ENCODE assay signal across 8 cellular contexts in the genomic region with DNA sequence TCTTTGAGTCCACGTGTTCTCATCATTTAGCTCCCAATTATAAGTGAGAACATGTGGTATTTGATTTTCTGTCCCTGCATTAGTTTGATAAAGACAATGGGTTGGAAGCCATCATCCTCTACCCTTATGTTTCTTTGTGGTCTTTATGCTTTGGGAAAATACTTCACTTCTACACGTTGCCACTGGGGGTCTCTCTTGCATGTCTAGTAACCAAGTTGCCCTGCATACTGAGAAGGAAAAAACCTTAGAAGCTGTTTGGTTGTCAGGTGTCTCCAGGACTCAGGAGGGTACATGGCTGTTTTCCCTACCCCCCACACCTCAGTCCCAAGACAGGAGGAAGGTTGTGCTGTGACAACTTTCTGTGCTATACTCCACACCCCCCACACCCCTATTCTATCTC.
DNase-seq lines count a peak whose midpoint lies in the region; ATAC-seq, FAIRE-seq and TF ChIP-seq lines count a peak whose summit lies in the region.
"Not testable (repeated sequence)": the region's sequence is repeated elsewhere in the genome, so short reads cannot be mapped to it uniquely, and the experiment has no call there.

No MANE protein-coding gene starts in this region.

- H3K9ac ChIP-seq in Karpas-422 (ENCODE audit: low read length); OCI-LY1 (ENCODE audit: low read length); GM12878 (ENCODE audit: control insufficient read depth, insufficient read depth, low read length): not testable (repeated sequence)

- not testable (repeated sequence) for H2AFZ ChIP-seq in Karpas-422 (ENCODE audit: low read length); OCI-LY1 (ENCODE audit: low read length); GM12878 (ENCODE audit: control insufficient read depth, low read depth, low read length)

- in situ Hi-C loops in GM12878 (cut with MboI): loop anchor here (25.0 kb wide), 1 partner anchor 342 kb away; a partner anchor contains a TSS

- H3K9me2 ChIP-seq in Karpas-422 (replicated peaks; ENCODE audit: insufficient read depth, low read length); OCI-LY1 (ENCODE audit: low read depth, low read length): not testable (repeated sequence)

- not testable (repeated sequence) for H3K27ac ChIP-seq in AG04450 (ENCODE audit: low read depth, low read length); Karpas-422 (ENCODE audit: low read length); OCI-LY1 (ENCODE audit: low read depth, low read length, poor library complexity, severe bottlenecking); GM12878 (ENCODE audit: control insufficient read depth, insufficient read depth); foreskin keratinocyte

- intact Hi-C loops in GM12878 (cut with micrococcal nuclease; ENCODE audit: unreplicated experiment): not testable (repeated sequence)

- H3K27me3 Mint-ChIP-seq in nephron progenitor cell (ENCODE audit: low read depth, poor library complexity): not testable (repeated sequence)

- peaks cover 26% of the 10 kb centered on the region for H3K9me3 Mint-ChIP-seq in nephron progenitor cell

- peak; percentile 19 for TF ChIP-seq CTCF in AG04450 (IDR thresholded peaks at IDR 0.05; ENCODE audit: low read depth, low read length)
- peak; percentile 30; the same call in 1 of the 2 replicates for TF ChIP-seq CTCF in OCI-LY1 (IDR thresholded peaks at IDR 0.05; ENCODE audit: low read length)
- TF ChIP-seq CTCF in GM12878 (IDR thresholded peaks at IDR 0.05 in 2 of 3, conservative IDR thresholded peaks at IDR 0.05 in 1 of 3; ENCODE audit: control insufficient read depth in 2 of 3, extremely low read depth in 1 of 3, insufficient read depth in 1 of 3, low read depth in 3 of 3, low read length in 3 of 3): peak; percentile 9 to 32 (median 14); a peak in 3 of 6 replicates
- TF ChIP-seq CTCF in foreskin keratinocyte (conservative IDR thresholded peaks at IDR 0.05): peak; percentile 48
- peak; percentile 22 for TF ChIP-seq CTCF in nephron progenitor cell (IDR thresholded peaks at IDR 0.05)

- not testable (repeated sequence) for H3K36me3 ChIP-seq in Karpas-422 (ENCODE audit: insufficient read depth, low read length); OCI-LY1 (ENCODE audit: insufficient read depth, low read length); GM12878 (ENCODE audit: control insufficient read depth in 2 of 2, insufficient read depth in 2 of 2, low read length in 1 of 2)

- not testable (repeated sequence) for TF ChIP-seq EP300 in GM12878 (IDR thresholded peaks at IDR 0.05; ENCODE audit: borderline replicate concordance in 1 of 2, control insufficient read depth in 1 of 2, low read depth in 2 of 2, low read length in 2 of 2)

- CTCF ChIA-PET in AG04450 (lab: Charles Lee); HEK293T (lab: Yijun Ruan, JAX): not testable (repeated sequence)
- CTCF ChIA-PET in GM12878 (lab: Yijun Ruan, JAX): interaction anchor here (1.2 kb wide), 1 partner anchor 329 kb away, joined by 7 read pairs; no protein-coding TSS in a partner anchor

- ATAC-seq in GM18502 (IDR thresholded peaks at IDR 0.05; ENCODE audit: poor library complexity, unreplicated experiment) (peak; percentile 48), GM12878 (peak; percentile 65), foreskin keratinocyte (peak; percentile 36)

- POLR2A ChIA-PET in AG04450 (lab: Yijun Ruan, JAX); HEK293T (lab: Yijun Ruan, JAX); GM12878 (lab: Charles Lee): not testable (repeated sequence)

- not testable (repeated sequence) for H3K4me1 ChIP-seq in Karpas-422 (ENCODE audit: low read length); OCI-LY1 (ENCODE audit: insufficient read depth, low read length, severe bottlenecking); GM12878 (ENCODE audit: control insufficient read depth, insufficient read depth, low read length); foreskin keratinocyte

- WGBS in GM12878 (ENCODE audit: insufficient coverage, insufficient replicate concordance, low lambda C conversion rate, missing lambda C conversion rate): 0% methylated on average over 2 of the region's 2 CpGs

- H3K79me2 ChIP-seq in Karpas-422 (ENCODE audit: low read length); OCI-LY1 (ENCODE audit: insufficient read depth, low read length); GM12878 (ENCODE audit: control insufficient read depth, insufficient read depth, low read length): not testable (repeated sequence)

- not testable (repeated sequence) for H3K4me2 ChIP-seq in Karpas-422 (ENCODE audit: low read depth, low read length, poor library complexity, severe bottlenecking); OCI-LY1 (ENCODE audit: low read length); GM12878 (ENCODE audit: control insufficient read depth, insufficient read depth)

- H3K36me3 Mint-ChIP-seq in nephron progenitor cell (ENCODE audit: low read depth): not testable (repeated sequence)

- SMC1A ChIA-PET in GM12878 (lab: Charles Lee; ENCODE audit: uncharacterized antibody, unreplicated experiment): interaction anchor here (1.1 kb wide), 1 partner anchor 329 kb away, joined by 3 read pairs; no protein-coding TSS in a partner anchor

- not testable (repeated sequence) for DNase-seq in AG04450 (ENCODE audit: low read depth, low spot score); GM12878 (ENCODE audit: low read depth, low spot score); foreskin keratinocyte; nephron progenitor cell
- DNase-seq in HEK293T (ENCODE audit: extremely low spot score) (peak; percentile 14), Karpas-422 (peak; percentile 59)

- FAIRE-seq in GM12878 (lab: Jason Lieb, UNC): peak; percentile 82

- RAD21 ChIA-PET in GM12878 (lab: Charles Lee; ENCODE audit: unreplicated experiment): interaction anchor here (0.9 kb wide), 1 partner anchor 329 kb away, joined by 3 read pairs; no protein-coding TSS in a partner anchor

- not testable (repeated sequence) for TF ChIP-seq POLR2A in GM12878 (IDR thresholded peaks at IDR 0.05; ENCODE audit: low read depth, low read length)

- not testable (repeated sequence) for BruUV-seq in GM12878 (replicated peaks; lab: Mats Ljungman, UMichigan)

- not testable (repeated sequence) for H3K4me3 ChIP-seq in AG04450 (ENCODE audit: low read depth, low read length); Karpas-422 (ENCODE audit: low read length); OCI-LY1 (ENCODE audit: low read depth, low read length, poor library complexity, severe bottlenecking); GM12878

- not testable (repeated sequence) for H3K4me1 Mint-ChIP-seq in nephron progenitor cell

- not testable (repeated sequence) for H3K27ac Mint-ChIP-seq in nephron progenitor cell

- not testable (repeated sequence) for H3K9me3 ChIP-seq in AG04450 (ENCODE audit: control insufficient read depth, insufficient read depth, low read length); Karpas-422 (ENCODE audit: low read length); OCI-LY1 (ENCODE audit: low read length); GM12878 (replicated peaks; ENCODE audit: control insufficient read depth, insufficient read depth, low read length)

- not testable (repeated sequence) for H3F3A ChIP-seq in OCI-LY1 (ENCODE audit: insufficient read depth, low read length)

- H3K4me3 Mint-ChIP-seq in nephron progenitor cell: not testable (repeated sequence)

- not testable (repeated sequence) for H4K20me1 ChIP-seq in Karpas-422 (ENCODE audit: insufficient read depth, low read depth, low read length); OCI-LY1 (ENCODE audit: insufficient read depth, low read length); GM12878 (ENCODE audit: control insufficient read depth, insufficient read depth)

- TF ChIP-seq RAD21 in GM12878 (IDR thresholded peaks at IDR 0.05; ENCODE audit: insufficient read depth, low read depth, low read length): peak; percentile 15; the same call in 1 of the 2 replicates

- H3K27me3 ChIP-seq in AG04450 (ENCODE audit: control insufficient read depth, insufficient read depth, low read length); Karpas-422 (ENCODE audit: low read length); OCI-LY1 (ENCODE audit: insufficient read depth, low read length); GM12878 (replicated peaks in 1 of 2; ENCODE audit: control insufficient read depth in 2 of 2, insufficient read depth in 2 of 2, low read length in 1 of 2); foreskin keratinocyte: not testable (repeated sequence)
